ENCODE assay signal across 1 cellular context in the genomic region with DNA sequence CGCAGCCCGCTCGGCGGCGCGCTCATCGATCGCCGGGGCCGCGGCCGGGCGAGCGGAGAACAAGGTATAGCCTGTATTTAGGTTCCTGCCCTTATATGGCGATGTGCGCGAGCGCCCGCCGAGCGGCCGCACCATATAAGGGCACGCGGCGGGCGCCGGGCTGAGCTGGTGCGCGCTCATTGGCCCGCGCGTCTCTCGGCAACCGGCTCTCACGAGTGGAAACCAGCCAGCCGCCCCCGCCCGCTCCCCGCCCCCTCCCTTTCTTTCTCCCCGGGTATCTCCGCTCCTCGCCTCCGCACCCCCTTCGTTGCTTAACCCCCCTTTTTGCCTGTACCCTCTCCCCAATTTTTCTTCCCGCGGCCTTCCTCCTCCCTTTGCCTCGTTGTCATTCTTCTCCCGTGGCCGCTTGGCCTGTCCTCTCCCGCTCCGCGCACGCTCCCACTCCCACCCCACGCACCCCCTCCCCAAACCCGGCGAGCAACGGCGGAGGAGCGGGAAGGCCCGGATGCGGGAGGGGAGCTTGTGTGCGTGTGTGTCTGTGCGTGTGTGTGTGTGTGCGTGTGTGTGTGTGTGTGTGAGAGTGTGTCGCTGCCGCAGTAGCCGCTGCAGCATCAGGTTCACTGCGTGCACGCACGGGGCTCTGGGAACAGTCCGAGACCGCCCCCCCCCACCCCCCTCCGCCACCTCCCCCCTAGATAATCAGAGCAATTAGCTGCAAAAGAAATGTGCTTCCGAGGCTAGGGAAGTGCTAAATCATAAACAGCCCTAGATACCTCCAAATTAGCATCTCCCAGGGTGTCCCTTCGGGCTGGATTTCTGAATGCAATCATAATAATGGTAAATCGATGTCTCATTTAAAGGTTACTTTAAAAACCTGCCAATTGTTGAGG.
A peak's percentile ranks its signal among the peaks of the same experiment; 100 is the strongest.
TF ChIP-seq lines count a peak whose summit lies in the region.

No MANE protein-coding gene starts in this region.

TF ChIP-seq in K562, 482 proteins besides CTCF, POLR2A, EP300 and RAD21 (continued from another document and continues in another):
- no peak for TF ChIP-seq ARID4B (CRISPR knock-in tag; IDR thresholded peaks at IDR 0.05)
- TF ChIP-seq PCBP2 (IDR thresholded peaks at IDR 0.05; ENCODE audit: low read depth, low read length, poor library complexity, severe bottlenecking), result no peak
- no peak for TF ChIP-seq ZNF12 (CRISPR knock-in tag; IDR thresholded peaks at IDR 0.05)
- TF ChIP-seq BRD9 (IDR thresholded peaks at IDR 0.05; ENCODE audit: low read depth, partially characterized antibody), result peak; percentile 27
- TF ChIP-seq TRIM24 (IDR thresholded peaks at IDR 0.05), result no peak
- no peak for TF ChIP-seq CC2D1A (IDR thresholded peaks at IDR 0.05)
- TF ChIP-seq ZBTB11 (CRISPR knock-in tag; IDR thresholded peaks at IDR 0.05), result peak in 1 of 3 experiments; percentile 94; a peak in 2 of 6 replicates
- no peak for TF ChIP-seq NCOA2 (IDR thresholded peaks at IDR 0.05; ENCODE audit: partially characterized antibody in 2 of 2)
- TF ChIP-seq THAP12 (CRISPR knock-in tag; IDR thresholded peaks at IDR 0.05), result no peak
- TF ChIP-seq MEF2A (IDR thresholded peaks at IDR 0.05; ENCODE audit: control insufficient read depth, low read depth, low read length), result no peak
- TF ChIP-seq CXXC5 (CRISPR knock-in tag; IDR thresholded peaks at IDR 0.05), result peak; percentile 76
- no peak for TF ChIP-seq RBM15 (IDR thresholded peaks at IDR 0.05; ENCODE audit: insufficient read depth, low read length)
- no peak for TF ChIP-seq NFXL1 (CRISPR knock-in tag; IDR thresholded peaks at IDR 0.05)
- TF ChIP-seq HDAC1 (IDR thresholded peaks at IDR 0.05), result peak in 1 of 2 experiments; percentile 81; a peak in 3 of 4 replicates
- TF ChIP-seq POLR2H (tag; IDR thresholded peaks at IDR 0.05; ENCODE audit: low read depth), result peak; percentile 67; the same call in 1 of the 2 replicates
- TF ChIP-seq JUN (IDR thresholded peaks at IDR 0.05; ENCODE audit: borderline replicate concordance, low read depth, low read length), result no peak
- no peak for TF ChIP-seq JUN (CRISPR knock-in tag; IDR thresholded peaks at IDR 0.05; ENCODE audit: borderline replicate concordance)
- no peak for TF ChIP-seq FOXP1 (CRISPR knock-in tag; IDR thresholded peaks at IDR 0.05)
- TF ChIP-seq PRPF4 (IDR thresholded peaks at IDR 0.05; ENCODE audit: insufficient read depth, low read depth, low read length, poor library complexity, severe bottlenecking), result no peak
- 0 out of 2 replicates have a peak, but pooled peaks have one; percentile 13 for TF ChIP-seq CHD2 (IDR thresholded peaks at IDR 0.05; ENCODE audit: low read depth, low read length)
- peak; percentile 6 for TF ChIP-seq RBBP5 (IDR thresholded peaks at IDR 0.05; ENCODE audit: borderline replicate concordance, insufficient read depth, low read length, poor library complexity, severe bottlenecking)
- no peak for TF ChIP-seq BRCA1 (IDR thresholded peaks at IDR 0.05)
- no peak for TF ChIP-seq BRCA1 (CRISPR knock-in tag; IDR thresholded peaks at IDR 0.05)
- TF ChIP-seq, protein P1, sequence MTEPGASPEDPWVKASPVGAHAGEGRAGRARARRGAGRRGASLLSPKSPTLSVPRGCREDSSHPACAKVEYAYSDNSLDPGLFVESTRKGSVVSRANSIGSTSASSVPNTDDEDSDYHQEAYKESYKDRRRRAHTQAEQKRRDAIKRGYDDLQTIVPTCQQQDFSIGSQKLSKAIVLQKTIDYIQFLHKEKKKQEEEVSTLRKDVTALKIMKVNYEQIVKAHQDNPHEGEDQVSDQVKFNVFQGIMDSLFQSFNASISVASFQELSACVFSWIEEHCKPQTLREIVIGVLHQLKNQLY (CRISPR knock-in tag; conservative IDR thresholded peaks at IDR 0.05), result no peak
- TF ChIP-seq FOXA3 (CRISPR knock-in tag; conservative IDR thresholded peaks at IDR 0.05 in 1 of 2, IDR thresholded peaks at IDR 0.05 in 1 of 2), result no peak
- no peak for TF ChIP-seq DMBX1 (CRISPR knock-in tag; IDR thresholded peaks at IDR 0.05; ENCODE audit: borderline replicate concordance)
- peak; percentile 40; the same call in 1 of the 2 replicates for TF ChIP-seq ETV1 (tag; conservative IDR thresholded peaks at IDR 0.05; ENCODE audit: low read depth)
- peak; percentile 81; the same call in 1 of the 2 replicates for TF ChIP-seq OTX1 (CRISPR knock-in tag; IDR thresholded peaks at IDR 0.05)
- no peak for TF ChIP-seq FOXA1 (IDR thresholded peaks at IDR 0.05; ENCODE audit: borderline replicate concordance)
- TF ChIP-seq ZNF699 (CRISPR knock-in tag; IDR thresholded peaks at IDR 0.05; ENCODE audit: insufficient replicate concordance), result no peak
- TF ChIP-seq ZNF76 (CRISPR knock-in tag; IDR thresholded peaks at IDR 0.05; ENCODE audit: borderline replicate concordance), result no peak
- TF ChIP-seq REST (CRISPR knock-in tag; IDR thresholded peaks at IDR 0.05; ENCODE audit: low read depth), result no peak
- TF ChIP-seq, protein P2, sequence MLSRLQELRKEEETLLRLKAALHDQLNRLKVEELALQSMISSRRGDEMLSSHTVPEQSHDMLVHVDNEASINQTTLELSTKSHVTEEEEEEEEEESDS (CRISPR knock-in tag; IDR thresholded peaks at IDR 0.05), result no peak
- TF ChIP-seq CGGBP1 (CRISPR knock-in tag; IDR thresholded peaks at IDR 0.05), result no peak
- no peak for TF ChIP-seq HMGXB4 (CRISPR knock-in tag; IDR thresholded peaks at IDR 0.05)
- no peak for TF ChIP-seq ZBTB34 (CRISPR knock-in tag; IDR thresholded peaks at IDR 0.05)
- TF ChIP-seq KAT7 (CRISPR knock-in tag; IDR thresholded peaks at IDR 0.05; ENCODE audit: borderline replicate concordance), result no peak
